Comparison of ENCODE assay signal across 21 cellular contexts in genomic region chr21:31364265-31364945, GRCh38. TPM values are rescaled to one million over a fixed set of nuclear protein-coding genes. Genes with fewer than 3 reads are reported as not detected.
A peak's percentile ranks its signal among the peaks of the same experiment; 100 is the strongest.
DNase-seq lines count a peak whose midpoint lies in the region; ATAC-seq and TF ChIP-seq lines count a peak whose summit lies in the region.
"Had no signal": no experiment of that assay in that cellular context is flagged by ENCODE, and none has a peak within 500 bp of the region (broad histone marks: within the 10 kb centered on the region; RNA-seq: fewer than 3 reads in every experiment).

No MANE protein-coding gene starts in this region.

- H3K36me3 Mint-ChIP-seq in activated T-cell treated with anti-CD3 and anti-CD28 coated beads, Interleukin-2, amount 50 U/mL, for 24 hours (ENCODE audit: low read depth): no peaks in the 10 kb centered on the region
- H3K36me3 Mint-ChIP-seq in activated naive CD8-positive, alpha-beta T cell treated with anti-CD3 and anti-CD28 coated beads, Interleukin-2, amount 50 U/mL, for 24 hours (ENCODE audit: low read depth): peaks cover 2% of the 10 kb centered on the region
- no peaks in the 10 kb centered on the region for H3K36me3 Mint-ChIP-seq in stimulated activated effector memory CD8-positive, alpha-beta T cell treated with anti-CD3 and anti-CD28 coated beads, Interleukin-12 subunit alpha, Interleukin-12 subunit beta, amount 100 ng/mL, for 72 hours

- H3K27ac Mint-ChIP-seq in activated T-cell treated with anti-CD3 and anti-CD28 coated beads, Interleukin-2, amount 50 U/mL, for 24 hours: peak overlapping the region; percentile 68
- peak overlapping the region; percentile 70 for H3K27ac Mint-ChIP-seq in activated naive CD8-positive, alpha-beta T cell treated with anti-CD3 and anti-CD28 coated beads, Interleukin-2, amount 50 U/mL, for 24 hours
- H3K27ac Mint-ChIP-seq in stimulated activated effector memory CD8-positive, alpha-beta T cell treated with anti-CD3 and anti-CD28 coated beads, Interleukin-12 subunit alpha, Interleukin-12 subunit beta, amount 100 ng/mL, for 72 hours: no peak overlapping the region

- intact Hi-C loops in right lobe of liver (cut with DNase I): no loop called here

- peak; percentile 88 for ATAC-seq in activated naive CD8-positive, alpha-beta T cell treated with anti-CD3 and anti-CD28 coated beads, Interleukin-2, amount 50 U/mL, for 24 hours
- peak; percentile 58 for ATAC-seq in stimulated activated effector memory CD8-positive, alpha-beta T cell treated with anti-CD3 and anti-CD28 coated beads, Interleukin-12 subunit alpha, Interleukin-12 subunit beta, amount 100 ng/mL, for 72 hours
- ATAC-seq in right lobe of liver: no peak
- no peak for ATAC-seq in GM21367 (IDR thresholded peaks at IDR 0.05; ENCODE audit: unreplicated experiment)
- ATAC-seq: activated CD4-positive, CD25-positive, alpha-beta regulatory T cell treated with anti-CD3 and anti-CD28 coated beads, Interleukin-2, amount 50 U/mL, for 24 hours; PC-3; sciatic nerve had no signal

- H3K4me3 ChIP-seq in KMS-11 (IDR thresholded peaks at IDR 0.05; ENCODE audit: insufficient read depth, low read depth, low read length) (no peak overlapping the region), right lobe of liver (no peak overlapping the region)
- H3K4me3 ChIP-seq: HAP-1, ovary, SJSA1, vagina had no signal

- H3K36me3 ChIP-seq in KMS-11 (ENCODE audit: insufficient read depth) (no peaks in the 10 kb centered on the region), right lobe of liver (no peaks in the 10 kb centered on the region)
- H3K36me3 ChIP-seq: HAP-1, ovary, SJSA1, vagina had no signal

- no peak overlapping the region for H3K27ac ChIP-seq in KMS-11
- H3K27ac ChIP-seq in right lobe of liver: no peak overlapping the region
- H3K27ac ChIP-seq: ovary, SJSA1, vagina had no signal

- H3K4me1 Mint-ChIP-seq in activated T-cell treated with anti-CD3 and anti-CD28 coated beads, Interleukin-2, amount 50 U/mL, for 24 hours (ENCODE audit: low read depth): peaks cover 59% of the 10 kb centered on the region
- peaks cover 52% of the 10 kb centered on the region for H3K4me1 Mint-ChIP-seq in activated naive CD8-positive, alpha-beta T cell treated with anti-CD3 and anti-CD28 coated beads, Interleukin-2, amount 50 U/mL, for 24 hours
- H3K4me1 Mint-ChIP-seq in stimulated activated effector memory CD8-positive, alpha-beta T cell treated with anti-CD3 and anti-CD28 coated beads, Interleukin-12 subunit alpha, Interleukin-12 subunit beta, amount 100 ng/mL, for 72 hours: peaks cover 19% of the 10 kb centered on the region

- no peaks in the 10 kb centered on the region for H3K27me3 Mint-ChIP-seq in activated T-cell treated with anti-CD3 and anti-CD28 coated beads, Interleukin-2, amount 50 U/mL, for 24 hours
- H3K27me3 Mint-ChIP-seq in activated naive CD8-positive, alpha-beta T cell treated with anti-CD3 and anti-CD28 coated beads, Interleukin-2, amount 50 U/mL, for 24 hours: no peaks in the 10 kb centered on the region

- TF ChIP-seq CTCF in KMS-11 (conservative IDR thresholded peaks at IDR 0.05; ENCODE audit: low read depth, low read length) (no peak), right lobe of liver (IDR thresholded peaks at IDR 0.05) (no peak)

- H3K4me3 Mint-ChIP-seq in activated T-cell treated with anti-CD3 and anti-CD28 coated beads, Interleukin-2, amount 50 U/mL, for 24 hours: no peak overlapping the region
- peak overlapping the region; percentile 24 for H3K4me3 Mint-ChIP-seq in activated naive CD8-positive, alpha-beta T cell treated with anti-CD3 and anti-CD28 coated beads, Interleukin-2, amount 50 U/mL, for 24 hours
- H3K4me3 Mint-ChIP-seq in stimulated activated effector memory CD8-positive, alpha-beta T cell treated with anti-CD3 and anti-CD28 coated beads, Interleukin-12 subunit alpha, Interleukin-12 subunit beta, amount 100 ng/mL, for 72 hours: no peak overlapping the region

- no peak for DNase-seq in activated T-cell treated with anti-CD3 and anti-CD28 coated beads, Interleukin-2, amount 50 U/mL, for 24 hours
- DNase-seq in activated T-cell treated with anti-CD3 and anti-CD28 coated beads, Interleukin-2, amount 50 U/mL, for 48 hours: no peak
- peak; percentile 32 for DNase-seq in activated naive CD8-positive, alpha-beta T cell treated with anti-CD3 and anti-CD28 coated beads, Interleukin-2, amount 50 U/mL, for 24 hours
- no peak for DNase-seq in stimulated activated effector memory CD8-positive, alpha-beta T cell treated with anti-CD3 and anti-CD28 coated beads, Interleukin-12 subunit alpha, Interleukin-12 subunit beta, amount 100 ng/mL, for 72 hours (ENCODE audit: low spot score in 2 of 2)
- no peak for DNase-seq in right lobe of liver
- no peak for DNase-seq in NCI-H2171 (lab: John Stamatoyannopoulos, UW)
- DNase-seq: activated effector memory CD4-positive, alpha-beta T cell treated with Interleukin-2 at 50 U/mL for 16 hours; COR-L47; effector CD8-positive, alpha-beta T cell; NCI-H1105 treated with DMSO at 0.1 percent for 48 hours; NCI-H69; ovary; PC-3; T1000 had no signal

- no peak overlapping the region for H2AFZ ChIP-seq in KMS-11 (ENCODE audit: low read depth)

- no peak overlapping the region for H3K9ac ChIP-seq in KMS-11

- H3K9me3 Mint-ChIP-seq in activated T-cell treated with anti-CD3 and anti-CD28 coated beads, Interleukin-2, amount 50 U/mL, for 24 hours: peaks cover 9% of the 10 kb centered on the region
- H3K9me3 Mint-ChIP-seq in activated naive CD8-positive, alpha-beta T cell treated with anti-CD3 and anti-CD28 coated beads, Interleukin-2, amount 50 U/mL, for 24 hours: no peaks in the 10 kb centered on the region
- peaks cover 6% of the 10 kb centered on the region for H3K9me3 Mint-ChIP-seq in stimulated activated effector memory CD8-positive, alpha-beta T cell treated with anti-CD3 and anti-CD28 coated beads, Interleukin-12 subunit alpha, Interleukin-12 subunit beta, amount 100 ng/mL, for 72 hours

- no peaks in the 10 kb centered on the region for H3K27me3 ChIP-seq in KMS-11 (ENCODE audit: insufficient read depth, low read depth)
- H3K27me3 ChIP-seq in right lobe of liver: no peaks in the 10 kb centered on the region
- H3K27me3 ChIP-seq: ovary, SJSA1, vagina had no signal

- WGBS in right lobe of liver (ENCODE audit: insufficient coverage, low coverage, low lambda C conversion rate, missing lambda C conversion rate): 70% methylated on average over 4 of the region's 4 CpGs

- peak overlapping the region; percentile 79 for H3K4me2 ChIP-seq in KMS-11

- no peaks in the 10 kb centered on the region for H3K79me2 ChIP-seq in KMS-11 (ENCODE audit: insufficient read depth, low read depth)

- no peak for TF ChIP-seq POLR2A in right lobe of liver (IDR thresholded peaks at IDR 0.05)

- no peaks in the 10 kb centered on the region for H4K20me1 ChIP-seq in KMS-11 (ENCODE audit: insufficient read depth)

- H3K4me1 ChIP-seq in KMS-11 (ENCODE audit: low read depth, poor library complexity, severe bottlenecking) (peaks cover 45% of the 10 kb centered on the region), right lobe of liver (no peaks in the 10 kb centered on the region)
- H3K4me1 ChIP-seq: HAP-1, vagina had no signal

- H3K9me3 ChIP-seq in right lobe of liver: no peaks in the 10 kb centered on the region
- H3K9me3 ChIP-seq: HAP-1, SJSA1, vagina had no signal

RNA-seq across cellular contexts. Expression of gene TIAM1, which starts 20.3 kb away (rescaled TPM):
- 10 to 100 TPM in 2 of 6 experiments, 1 to 10 TPM in 4; 4.8 to 12.5 (median 7.7) TPM for total RNA-seq in right lobe of liver

Comparison
In these comparisons a context has a peak if more than half of its experiments do, and no peak if none do; other contexts are left out.
1. ATAC-seq: peak in activated naive CD8-positive, alpha-beta T cell treated with anti-CD3 and anti-CD28 coated beads, Interleukin-2, amount 50 U/mL, for 24 hours (single experiment) and stimulated activated effector memory CD8-positive, alpha-beta T cell treated with anti-CD3 and anti-CD28 coated beads, Interleukin-12 subunit alpha, Interleukin-12 subunit beta, amount 100 ng/mL, for 72 hours (single experiment); none in right lobe of liver (0 of 4) and GM21367 (single experiment).